In the genomic region with DNA sequence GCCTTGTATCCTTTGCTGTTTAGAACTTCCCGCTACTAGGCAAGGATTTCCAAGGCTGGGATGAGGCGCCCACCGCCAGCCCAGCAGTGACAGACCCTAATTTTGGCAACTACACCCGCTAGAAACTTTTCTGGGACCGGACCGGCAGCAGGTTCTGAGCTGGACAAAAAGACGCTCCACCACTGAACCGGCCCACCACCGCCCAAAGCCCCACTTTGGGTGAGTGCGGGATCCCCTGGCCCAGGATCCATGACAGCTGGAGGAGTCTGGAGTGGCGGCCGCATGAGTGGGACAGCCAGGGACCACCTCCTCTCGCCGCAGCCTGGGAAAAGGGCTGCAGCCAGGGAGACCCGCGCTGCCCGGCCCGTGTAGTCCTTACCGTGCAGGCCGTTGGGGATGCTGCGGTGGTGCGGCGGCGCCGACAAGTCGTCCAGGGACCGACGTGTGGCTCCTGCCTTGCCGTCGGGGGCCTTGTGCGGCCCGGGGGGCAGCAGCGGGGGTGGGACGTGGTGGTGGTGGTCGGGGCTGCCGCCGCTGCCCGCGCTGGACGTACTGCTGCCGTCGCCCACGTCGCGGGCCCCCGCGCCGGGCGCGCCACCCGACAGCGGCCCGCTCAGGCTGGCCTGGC, we compare ENCODE assay signal across 1 cellular context.
TF ChIP-seq lines count a peak whose summit lies in the region.

No MANE protein-coding gene starts in this region.

TF ChIP-seq in H1, 55 proteins besides CTCF, POLR2A, EP300 and RAD21:
- TF ChIP-seq SUZ12 (IDR thresholded peaks at IDR 0.05; ENCODE audit: low read length) (peak; percentile 32; the same call in 1 of the 2 replicates), TAF7 (optimal IDR thresholded peaks at IDR 0.05; ENCODE audit: borderline replicate concordance, low read depth, low read length) (no peak), EZH2 (IDR thresholded peaks at IDR 0.05; ENCODE audit: low read depth, low read length, severe bottlenecking) (peak; percentile 66)
